10 cellular contexts compared by ENCODE assay signal in the genomic region with DNA sequence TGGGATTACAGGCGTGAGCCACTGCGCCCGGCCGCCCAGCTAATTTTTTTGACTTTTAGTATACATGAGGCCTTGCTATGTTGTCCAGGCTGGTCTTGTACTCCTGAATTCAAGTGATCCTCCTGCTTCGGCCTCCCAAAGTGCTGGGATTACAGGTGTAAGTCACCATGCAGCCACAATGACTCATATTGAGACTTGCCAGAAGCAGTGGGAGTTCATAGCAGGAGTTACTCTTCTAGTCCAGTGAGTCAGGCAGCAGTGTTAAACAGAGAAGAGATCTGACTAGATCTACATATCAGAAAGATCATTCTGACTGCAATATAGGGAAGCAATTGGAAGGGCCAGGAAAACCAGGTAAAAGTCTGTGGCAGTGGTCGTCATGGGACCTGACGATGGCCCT. TPM values are rescaled to one million over a fixed set of nuclear protein-coding genes. Genes with fewer than 3 reads are reported as not detected.
DNase-seq lines count a peak whose midpoint lies in the region; ATAC-seq and TF ChIP-seq lines count a peak whose summit lies in the region.
"Had no signal": no experiment of that assay in that cellular context is flagged by ENCODE, and none has a peak within 500 bp of the region (broad histone marks: within the 10 kb centered on the region; RNA-seq: fewer than 3 reads in every experiment).

No MANE protein-coding gene starts in this region.

- no peak for TF ChIP-seq CTCF in foreskin fibroblast (IDR thresholded peaks at IDR 0.05; ENCODE audit: low read depth, low read length)

- no peak overlapping the region for H3K4me3 Mint-ChIP-seq in activated T-cell treated with anti-CD3 and anti-CD28 coated beads, Interleukin-2, amount 50 U/mL, for 4 hours
- H3K4me3 Mint-ChIP-seq: activated naive CD8-positive, alpha-beta T cell had no signal

- H3K4me1 Mint-ChIP-seq in activated T-cell treated with anti-CD3 and anti-CD28 coated beads, Interleukin-2, amount 50 U/mL, for 4 hours (ENCODE audit: low read depth), result peaks cover 34% of the 10 kb centered on the region

- no peaks in the 10 kb centered on the region for H3K9me3 Mint-ChIP-seq in activated T-cell treated with anti-CD3 and anti-CD28 coated beads, Interleukin-2, amount 50 U/mL, for 4 hours

- DNase-seq in Daoy (ENCODE audit: low read depth) (peak; percentile 85), HS-5 (ENCODE audit: low read depth) (peak; percentile 63), foreskin fibroblast (peak; percentile 80 to 84), ecto neural progenitor cell (ENCODE audit: low spot score) (no peak), NCI-H2196 treated with DMSO at 0.1 percent for 48 hours (lab: John Stamatoyannopoulos, UW; ENCODE audit: unreplicated experiment) (no peak)
- DNase-seq in activated T-cell treated with anti-CD3 and anti-CD28 coated beads, Interleukin-2, amount 50 U/mL, for 4 hours, result no peak
- DNase-seq in activated CD8-positive, alpha-beta memory T cell treated with anti-CD3 and anti-CD28 coated beads for 24 hours, result no peak
- DNase-seq: substantia nigra had no signal

- ATAC-seq in activated T-cell treated with anti-CD3 and anti-CD28 coated beads, Interleukin-2, amount 50 U/mL, for 4 hours, result peak; percentile 69 to 81
- no peak for ATAC-seq in GM18498 (IDR thresholded peaks at IDR 0.05; ENCODE audit: unreplicated experiment)

- H3K4me3 ChIP-seq in foreskin fibroblast (ENCODE audit: low read depth in 1 of 2, low read length in 2 of 2), result no peak overlapping the region

- H3K27me3 Mint-ChIP-seq in activated T-cell treated with anti-CD3 and anti-CD28 coated beads, Interleukin-2, amount 50 U/mL, for 4 hours (ENCODE audit: low read depth), result no peaks in the 10 kb centered on the region
- H3K27me3 Mint-ChIP-seq: activated naive CD8-positive, alpha-beta T cell had no signal

- H3K36me3 Mint-ChIP-seq in activated T-cell treated with anti-CD3 and anti-CD28 coated beads, Interleukin-2, amount 50 U/mL, for 4 hours (ENCODE audit: insufficient read depth), result peaks cover 11% of the 10 kb centered on the region

RNA-seq across cellular contexts. Expression of a gene that starts 1.5 kb away (rescaled TPM):
- total RNA-seq in Daoy (2014; rRNA removed; shearing (Covaris generic)), result not detected in 2 replicates
- 1 to 10 TPM in 1 of 3 donors, under 1 TPM in 2; 0.63 to 1.5 (median 0.87) TPM for total RNA-seq in activated T-cell treated with anti-CD3 and anti-CD28 coated beads, Interleukin-2, amount 50 U/mL, for 4 hours

Comparison
In these comparisons a context has a peak if more than half of its experiments do, and no peak if none do; other contexts are left out.
1. DNase-seq: peak in Daoy (single experiment), HS-5 (single experiment) and foreskin fibroblast (2 of 2); none in activated T-cell treated with anti-CD3 and anti-CD28 coated beads, Interleukin-2, amount 50 U/mL, for 4 hours (single experiment), ecto neural progenitor cell (single experiment), NCI-H2196 treated with DMSO at 0.1 percent for 48 hours (single experiment) and activated CD8-positive, alpha-beta memory T cell treated with anti-CD3 and anti-CD28 coated beads for 24 hours (single experiment).